ENCODE assay signal across 1 cellular context in the genomic region with DNA sequence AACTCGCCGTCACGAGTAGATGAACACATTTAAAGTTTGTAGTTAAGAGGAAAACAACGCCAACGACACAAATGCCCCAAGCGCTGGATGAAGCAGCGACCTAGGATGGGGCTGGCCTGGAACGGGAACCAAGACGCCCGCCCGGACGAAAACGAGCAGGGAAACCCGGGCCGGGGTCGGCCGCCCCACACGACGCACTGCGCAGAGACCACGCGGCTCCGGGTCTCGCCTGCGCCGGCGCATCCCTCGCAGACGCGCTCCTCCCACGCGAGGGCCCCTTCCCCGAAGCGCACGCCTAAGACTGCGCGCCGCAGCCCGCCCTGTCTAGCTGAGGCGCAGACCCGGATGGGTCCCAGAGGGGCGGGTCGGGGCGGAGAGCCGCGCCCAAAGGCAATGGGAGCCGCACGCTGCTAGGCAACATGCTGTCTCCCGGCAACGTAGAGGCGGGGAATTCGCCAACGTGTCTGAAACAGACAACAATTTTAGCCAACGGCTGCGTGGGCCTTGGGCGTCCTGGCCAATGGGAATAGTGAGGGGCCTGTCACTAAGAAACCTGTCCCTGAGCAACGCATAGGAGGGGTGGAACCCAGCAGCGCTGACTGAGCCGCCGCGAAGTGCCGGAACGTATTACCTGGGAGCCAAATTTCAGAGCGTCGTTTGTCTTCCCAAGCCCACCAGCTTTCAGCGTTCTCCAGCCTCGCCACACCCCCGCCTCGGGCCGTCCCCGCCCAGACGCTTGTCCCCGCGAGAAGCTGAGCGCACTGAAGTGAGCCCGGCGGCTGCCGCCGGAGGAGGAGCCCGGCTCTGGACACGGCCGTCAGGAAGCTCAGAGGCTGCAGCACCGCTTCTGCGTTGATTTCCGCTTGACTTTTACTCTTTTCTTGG.
TF ChIP-seq lines count a peak whose summit lies in the region.

No MANE protein-coding gene starts in this region.

TF ChIP-seq in SK-N-SH, 30 proteins besides CTCF, POLR2A, EP300 and RAD21 (continued from another document):
- TF ChIP-seq, protein P1, sequence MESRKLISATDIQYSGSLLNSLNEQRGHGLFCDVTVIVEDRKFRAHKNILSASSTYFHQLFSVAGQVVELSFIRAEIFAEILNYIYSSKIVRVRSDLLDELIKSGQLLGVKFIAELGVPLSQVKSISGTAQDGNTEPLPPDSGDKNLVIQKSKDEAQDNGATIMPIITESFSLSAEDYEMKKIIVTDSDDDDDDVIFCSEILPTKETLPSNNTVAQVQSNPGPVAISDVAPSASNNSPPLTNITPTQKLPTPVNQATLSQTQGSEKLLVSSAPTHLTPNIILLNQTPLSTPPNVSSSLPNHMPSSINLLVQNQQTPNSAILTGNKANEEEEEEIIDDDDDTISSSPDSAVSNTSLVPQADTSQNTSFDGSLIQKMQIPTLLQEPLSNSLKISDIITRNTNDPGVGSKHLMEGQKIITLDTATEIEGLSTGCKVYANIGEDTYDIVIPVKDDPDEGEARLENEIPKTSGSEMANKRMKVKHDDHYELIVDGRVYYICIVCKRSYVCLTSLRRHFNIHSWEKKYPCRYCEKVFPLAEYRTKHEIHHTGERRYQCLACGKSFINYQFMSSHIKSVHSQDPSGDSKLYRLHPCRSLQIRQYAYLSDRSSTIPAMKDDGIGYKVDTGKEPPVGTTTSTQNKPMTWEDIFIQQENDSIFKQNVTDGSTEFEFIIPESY (IDR thresholded peaks at IDR 0.05; ENCODE audit: borderline replicate concordance, low read depth): peak; percentile 89
- TF ChIP-seq IRF3 (IDR thresholded peaks at IDR 0.05; ENCODE audit: low read depth, low read length) (peak; percentile 56), EZH2phosphoT487 (IDR thresholded peaks at IDR 0.05; ENCODE audit: borderline replicate concordance, low read depth) (no peak), MEF2A (IDR thresholded peaks at IDR 0.05; ENCODE audit: borderline replicate concordance, low read depth) (no peak), FOXM1 (IDR thresholded peaks at IDR 0.05; ENCODE audit: low read depth) (no peak), POLR2AphosphoS5 (IDR thresholded peaks at IDR 0.05; ENCODE audit: low read depth, low read length) (no peak), FOSL2 (IDR thresholded peaks at IDR 0.05; ENCODE audit: borderline replicate concordance, low read depth) (no peak), RXRA (IDR thresholded peaks at IDR 0.05; ENCODE audit: borderline replicate concordance, low read depth) (no peak), YY1 (IDR thresholded peaks at IDR 0.05; ENCODE audit: low read depth) (no peak), TEAD4 (IDR thresholded peaks at IDR 0.05; ENCODE audit: borderline replicate concordance, insufficient read depth) (no peak), NFIC (IDR thresholded peaks at IDR 0.05; ENCODE audit: borderline replicate concordance) (no peak), USF2 (IDR thresholded peaks at IDR 0.05; ENCODE audit: borderline replicate concordance, low read depth, low read length) (no peak), FOXJ3 (CRISPR knock-in tag; IDR thresholded peaks at IDR 0.05) (no peak), NRF1 (IDR thresholded peaks at IDR 0.05; ENCODE audit: low read depth, low read length) (peak; percentile 69), SMC3 (IDR thresholded peaks at IDR 0.05; ENCODE audit: low read depth, low read length) (no peak), MAX (IDR thresholded peaks at IDR 0.05; ENCODE audit: low read depth) (peak; percentile 88), MXI1 (IDR thresholded peaks at IDR 0.05; ENCODE audit: low read depth, low read length) (peak; percentile 96), TCF12 (IDR thresholded peaks at IDR 0.05) (no peak), GATA2 (CRISPR knock-in tag; IDR thresholded peaks at IDR 0.05) (no peak), GABPA (IDR thresholded peaks at IDR 0.05; ENCODE audit: low read depth) (no peak; the same call in 1 of the 2 replicates), RCOR1 (IDR thresholded peaks at IDR 0.05; ENCODE audit: low read length) (no peak), JUND (IDR thresholded peaks at IDR 0.05) (no peak), CHD2 (IDR thresholded peaks at IDR 0.05; ENCODE audit: low read length, partially characterized antibody) (peak; percentile 83), RFX5 (IDR thresholded peaks at IDR 0.05; ENCODE audit: low read length) (peak; percentile 67; the same call in 1 of the 2 replicates), SIN3A (IDR thresholded peaks at IDR 0.05; ENCODE audit: borderline replicate concordance, low read depth, low read length) (no peak), TAF1 (IDR thresholded peaks at IDR 0.05; ENCODE audit: borderline replicate concordance, low read depth, low read length) (no peak)
- TF ChIP-seq, protein P2, sequence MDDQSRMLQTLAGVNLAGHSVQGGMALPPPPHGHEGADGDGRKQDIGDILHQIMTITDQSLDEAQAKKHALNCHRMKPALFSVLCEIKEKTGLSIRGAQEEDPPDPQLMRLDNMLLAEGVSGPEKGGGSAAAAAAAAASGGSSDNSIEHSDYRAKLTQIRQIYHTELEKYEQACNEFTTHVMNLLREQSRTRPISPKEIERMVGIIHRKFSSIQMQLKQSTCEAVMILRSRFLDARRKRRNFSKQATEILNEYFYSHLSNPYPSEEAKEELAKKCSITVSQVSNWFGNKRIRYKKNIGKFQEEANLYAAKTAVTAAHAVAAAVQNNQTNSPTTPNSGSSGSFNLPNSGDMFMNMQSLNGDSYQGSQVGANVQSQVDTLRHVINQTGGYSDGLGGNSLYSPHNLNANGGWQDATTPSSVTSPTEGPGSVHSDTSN (IDR thresholded peaks at IDR 0.05): peak; percentile 97
- TF ChIP-seq, protein P3, sequence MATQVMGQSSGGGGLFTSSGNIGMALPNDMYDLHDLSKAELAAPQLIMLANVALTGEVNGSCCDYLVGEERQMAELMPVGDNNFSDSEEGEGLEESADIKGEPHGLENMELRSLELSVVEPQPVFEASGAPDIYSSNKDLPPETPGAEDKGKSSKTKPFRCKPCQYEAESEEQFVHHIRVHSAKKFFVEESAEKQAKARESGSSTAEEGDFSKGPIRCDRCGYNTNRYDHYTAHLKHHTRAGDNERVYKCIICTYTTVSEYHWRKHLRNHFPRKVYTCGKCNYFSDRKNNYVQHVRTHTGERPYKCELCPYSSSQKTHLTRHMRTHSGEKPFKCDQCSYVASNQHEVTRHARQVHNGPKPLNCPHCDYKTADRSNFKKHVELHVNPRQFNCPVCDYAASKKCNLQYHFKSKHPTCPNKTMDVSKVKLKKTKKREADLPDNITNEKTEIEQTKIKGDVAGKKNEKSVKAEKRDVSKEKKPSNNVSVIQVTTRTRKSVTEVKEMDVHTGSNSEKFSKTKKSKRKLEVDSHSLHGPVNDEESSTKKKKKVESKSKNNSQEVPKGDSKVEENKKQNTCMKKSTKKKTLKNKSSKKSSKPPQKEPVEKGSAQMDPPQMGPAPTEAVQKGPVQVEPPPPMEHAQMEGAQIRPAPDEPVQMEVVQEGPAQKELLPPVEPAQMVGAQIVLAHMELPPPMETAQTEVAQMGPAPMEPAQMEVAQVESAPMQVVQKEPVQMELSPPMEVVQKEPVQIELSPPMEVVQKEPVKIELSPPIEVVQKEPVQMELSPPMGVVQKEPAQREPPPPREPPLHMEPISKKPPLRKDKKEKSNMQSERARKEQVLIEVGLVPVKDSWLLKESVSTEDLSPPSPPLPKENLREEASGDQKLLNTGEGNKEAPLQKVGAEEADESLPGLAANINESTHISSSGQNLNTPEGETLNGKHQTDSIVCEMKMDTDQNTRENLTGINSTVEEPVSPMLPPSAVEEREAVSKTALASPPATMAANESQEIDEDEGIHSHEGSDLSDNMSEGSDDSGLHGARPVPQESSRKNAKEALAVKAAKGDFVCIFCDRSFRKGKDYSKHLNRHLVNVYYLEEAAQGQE (IDR thresholded peaks at IDR 0.05; ENCODE audit: low read depth, low read length): no peak
- TF ChIP-seq, protein P4, sequence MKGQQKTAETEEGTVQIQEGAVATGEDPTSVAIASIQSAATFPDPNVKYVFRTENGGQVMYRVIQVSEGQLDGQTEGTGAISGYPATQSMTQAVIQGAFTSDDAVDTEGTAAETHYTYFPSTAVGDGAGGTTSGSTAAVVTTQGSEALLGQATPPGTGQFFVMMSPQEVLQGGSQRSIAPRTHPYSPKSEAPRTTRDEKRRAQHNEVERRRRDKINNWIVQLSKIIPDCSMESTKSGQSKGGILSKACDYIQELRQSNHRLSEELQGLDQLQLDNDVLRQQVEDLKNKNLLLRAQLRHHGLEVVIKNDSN (IDR thresholded peaks at IDR 0.05; ENCODE audit: borderline replicate concordance, low read depth): no peak
TF ChIP-seq in SK-N-SH: peak in this region for 8.
